10 cellular contexts compared by ENCODE assay signal in genomic region chr3:65483475-65483874, GRCh38.
A peak's percentile ranks its signal among the peaks of the same experiment; 100 is the strongest.
DNase-seq lines count a peak whose midpoint lies in the region; ATAC-seq lines count a peak whose summit lies in the region.
"Had no signal": no experiment of that assay in that cellular context is flagged by ENCODE, and none has a peak within 500 bp of the region (broad histone marks: within the 10 kb centered on the region; RNA-seq: fewer than 3 reads in every experiment).

No MANE protein-coding gene starts in this region.

- no peak overlapping the region for H3K27ac ChIP-seq in effector memory CD4-positive, alpha-beta T cell (ENCODE audit: insufficient read depth, low read length, poor library complexity, severe bottlenecking)

- no peaks in the 10 kb centered on the region for H3K9me3 ChIP-seq in effector memory CD4-positive, alpha-beta T cell (ENCODE audit: control insufficient read depth, low read length)

- DNase-seq in EH (ENCODE audit: low read depth) (peak; percentile 28), anterior cingulate cortex (lab: John Stamatoyannopoulos, UW) (peak in 50 of 58 donors; percentile 7 to 84 (median 47)), left cardiac atrium (peak; percentile 77), posterior cingulate gyrus (peak in 9 of 10 donors; percentile 44 to 92 (median 65)), GM19238 (ENCODE audit: insufficient read length, low spot score) (no peak), HCEC 1CT (no peak), kidney glomerular epithelial cell (lab: John Stamatoyannopoulos, UW) (no peak)
- DNase-seq in effector memory CD4-positive, alpha-beta T cell: no peak
- DNase-seq: naive B cell, T-helper 17 cell had no signal

- no peaks in the 10 kb centered on the region for H3K4me1 ChIP-seq in effector memory CD4-positive, alpha-beta T cell (ENCODE audit: control insufficient read depth, insufficient read depth, low read length, poor library complexity, severe bottlenecking)

- intact Hi-C loops in left cardiac atrium (cut with DNase I) (no loop called here), posterior cingulate gyrus (cut with DNase I) (loop anchor here (10.0 kb wide), 1 partner anchor 111 kb away; no protein-coding TSS in a partner anchor)

- no peaks in the 10 kb centered on the region for H3K27me3 ChIP-seq in effector memory CD4-positive, alpha-beta T cell (replicated peaks; ENCODE audit: control insufficient read depth, insufficient read depth, low read length, poor library complexity, severe bottlenecking)

- no peaks in the 10 kb centered on the region for H3K36me3 ChIP-seq in effector memory CD4-positive, alpha-beta T cell (ENCODE audit: control insufficient read depth, insufficient read depth, low read length)

- H3K4me3 ChIP-seq in effector memory CD4-positive, alpha-beta T cell (ENCODE audit: insufficient read depth, low read depth, low read length, poor library complexity, severe bottlenecking): no peak overlapping the region

- ATAC-seq in left cardiac atrium: peak; percentile 93 to 94
- ATAC-seq: T-helper 17 cell had no signal

Comparison
In these comparisons a context has a peak if more than half of its experiments do, and no peak if none do; other contexts are left out.
1. DNase-seq: peak in EH (single experiment), anterior cingulate cortex (50 of 58), left cardiac atrium (single experiment) and posterior cingulate gyrus (9 of 10); none in effector memory CD4-positive, alpha-beta T cell (0 of 3), GM19238 (single experiment), HCEC 1CT (single experiment) and kidney glomerular epithelial cell (single experiment).